12 cellular contexts compared by ENCODE assay signal in genomic region chr4:101355246-101355645, GRCh38. TPM values are rescaled to one million over a fixed set of nuclear protein-coding genes. Genes with fewer than 3 reads are reported as not detected.
DNase-seq lines count a peak whose midpoint lies in the region; ATAC-seq, FAIRE-seq and TF ChIP-seq lines count a peak whose summit lies in the region.
"Had no signal": no experiment of that assay in that cellular context is flagged by ENCODE, and none has a peak within 500 bp of the region (broad histone marks: within the 10 kb centered on the region; RNA-seq: fewer than 3 reads in every experiment).

No MANE protein-coding gene starts in this region.

- no peaks in the 10 kb centered on the region for H3K36me3 Mint-ChIP-seq in activated T-cell treated with anti-CD3 and anti-CD28 coated beads, Interleukin-2, amount 50 U/mL, for 24 hours (ENCODE audit: low read depth)
- no peaks in the 10 kb centered on the region for H3K36me3 Mint-ChIP-seq in CD8-positive, alpha-beta T cell

- peaks cover 30% of the 10 kb centered on the region for H3K27me3 Mint-ChIP-seq in activated T-cell treated with anti-CD3 and anti-CD28 coated beads, Interleukin-2, amount 50 U/mL, for 24 hours
- peaks cover 24% of the 10 kb centered on the region for H3K27me3 Mint-ChIP-seq in CD8-positive, alpha-beta T cell (ENCODE audit: low read depth)

- POLR2A ChIA-PET in CD8-positive, alpha-beta T cell (lab: Charles Lee), result no interaction called here

- H2AFZ ChIP-seq in ACC112 (ENCODE audit: low read length, unreplicated experiment), result no peak overlapping the region

- ATAC-seq in GM19035 (IDR thresholded peaks at IDR 0.05; ENCODE audit: unreplicated experiment), result peak; percentile 100
- ATAC-seq in HG02759 (IDR thresholded peaks at IDR 0.05; ENCODE audit: unreplicated experiment), result peak; percentile 95
- peak; percentile 96 for ATAC-seq in HG03558 (IDR thresholded peaks at IDR 0.05; ENCODE audit: extremely low read depth, unreplicated experiment)
- ATAC-seq in CD8-positive, alpha-beta T cell, result no peak
- ATAC-seq: activated naive CD8-positive, alpha-beta T cell treated with anti-CD3 and anti-CD28 coated beads, Interleukin-2, amount 50 U/mL, for 24 hours; left cardiac atrium had no signal

- H3K79me2 ChIP-seq in ACC112 (ENCODE audit: control insufficient read depth, insufficient read depth, low read length, unreplicated experiment), result no peaks in the 10 kb centered on the region

- H3K4me3 Mint-ChIP-seq in activated T-cell treated with anti-CD3 and anti-CD28 coated beads, Interleukin-2, amount 50 U/mL, for 24 hours, result no peak overlapping the region
- H3K4me3 Mint-ChIP-seq in CD8-positive, alpha-beta T cell, result no peak overlapping the region
- H3K4me3 Mint-ChIP-seq: activated naive CD8-positive, alpha-beta T cell treated with anti-CD3 and anti-CD28 coated beads, Interleukin-2, amount 50 U/mL, for 24 hours had no signal

- H3K36me3 ChIP-seq in ACC112 (ENCODE audit: insufficient read depth, low read length), result no peaks in the 10 kb centered on the region
- H3K36me3 ChIP-seq in CD8-positive, alpha-beta T cell (ENCODE audit: insufficient read depth, low read length), result no peaks in the 10 kb centered on the region
- H3K36me3 ChIP-seq: WERI-Rb-1 had no signal

- intact Hi-C loops in CD8-positive, alpha-beta T cell (cut with DNase I, micrococcal nuclease), result loop anchor here in 1 of 2 experiments (5.0 kb wide), 1 partner anchor 57 kb away; no protein-coding TSS in a partner anchor

- H3K4me1 Mint-ChIP-seq in activated T-cell treated with anti-CD3 and anti-CD28 coated beads, Interleukin-2, amount 50 U/mL, for 24 hours (ENCODE audit: low read depth), result no peaks in the 10 kb centered on the region
- H3K4me1 Mint-ChIP-seq in CD8-positive, alpha-beta T cell (ENCODE audit: low read depth), result no peaks in the 10 kb centered on the region

- H3K27ac ChIP-seq in ACC112 (ENCODE audit: low read depth, low read length), result peak overlapping the region; percentile 91
- H3K27ac ChIP-seq in CD8-positive, alpha-beta T cell (ENCODE audit: low read depth, low read length), result no peak overlapping the region
- H3K27ac ChIP-seq: WERI-Rb-1 had no signal

- no peaks in the 10 kb centered on the region for H3K27me3 ChIP-seq in ACC112 (ENCODE audit: insufficient read depth, low read length)
- peaks cover 3% of the 10 kb centered on the region for H3K27me3 ChIP-seq in CD8-positive, alpha-beta T cell (ENCODE audit: insufficient read depth, low read length)

- no peak for FAIRE-seq in HTR-8/SVneo (lab: Jason Lieb, UNC)

- H3K27ac Mint-ChIP-seq in activated T-cell treated with anti-CD3 and anti-CD28 coated beads, Interleukin-2, amount 50 U/mL, for 24 hours, result no peak overlapping the region
- no peak overlapping the region for H3K27ac Mint-ChIP-seq in CD8-positive, alpha-beta T cell
- H3K27ac Mint-ChIP-seq: activated naive CD8-positive, alpha-beta T cell treated with anti-CD3 and anti-CD28 coated beads, Interleukin-2, amount 50 U/mL, for 24 hours had no signal

- no peaks in the 10 kb centered on the region for H3K9me3 Mint-ChIP-seq in activated T-cell treated with anti-CD3 and anti-CD28 coated beads, Interleukin-2, amount 50 U/mL, for 24 hours
- no peaks in the 10 kb centered on the region for H3K9me3 Mint-ChIP-seq in CD8-positive, alpha-beta T cell
- H3K9me3 Mint-ChIP-seq: activated naive CD8-positive, alpha-beta T cell treated with anti-CD3 and anti-CD28 coated beads, Interleukin-2, amount 50 U/mL, for 24 hours had no signal

- DNase-seq in ureter (ENCODE audit: low spot score) (no peak), HTR-8/SVneo (ENCODE audit: insufficient read length, low spot score) (no peak)
- no peak for DNase-seq in activated T-cell treated with anti-CD3 and anti-CD28 coated beads, Interleukin-2, amount 50 U/mL, for 24 hours
- no peak for DNase-seq in CD8-positive, alpha-beta T cell
- DNase-seq: activated naive CD8-positive, alpha-beta T cell treated with anti-CD3 and anti-CD28 coated beads, Interleukin-2, amount 50 U/mL, for 24 hours; left cardiac atrium; NK-92 treated with Interleukin-12 subunit alpha and Interleukin-12 subunit beta, amount 100 ng/mL, for 24 hours; WERI-Rb-1 had no signal

- H3K4me3 ChIP-seq in ACC112 (ENCODE audit: low read depth, low read length), result no peak overlapping the region
- H3K4me3 ChIP-seq in CD8-positive, alpha-beta T cell (ENCODE audit: low read depth, low read length), result no peak overlapping the region

- TF ChIP-seq CTCF in CD8-positive, alpha-beta T cell (IDR thresholded peaks at IDR 0.05), result no peak

- H3K4me1 ChIP-seq in ACC112 (ENCODE audit: control insufficient read depth, insufficient read depth, low read length, unreplicated experiment), result peaks cover 26% of the 10 kb centered on the region
- no peaks in the 10 kb centered on the region for H3K4me1 ChIP-seq in CD8-positive, alpha-beta T cell (ENCODE audit: insufficient read depth, low read length)

- H3K9me3 ChIP-seq in CD8-positive, alpha-beta T cell (ENCODE audit: low read length), result no peaks in the 10 kb centered on the region

- CTCF ChIA-PET in CD8-positive, alpha-beta T cell (lab: Charles Lee), result no interaction called here

RNA-seq across cellular contexts. Expression of gene PPP3CA, which starts 7.9 kb away (rescaled TPM):
- total RNA-seq in ureter, result 36.2 TPM
- total RNA-seq in CD8-positive, alpha-beta T cell, result 10 to 100 TPM; 11.8 to 15.9 TPM
